In the genomic region with DNA sequence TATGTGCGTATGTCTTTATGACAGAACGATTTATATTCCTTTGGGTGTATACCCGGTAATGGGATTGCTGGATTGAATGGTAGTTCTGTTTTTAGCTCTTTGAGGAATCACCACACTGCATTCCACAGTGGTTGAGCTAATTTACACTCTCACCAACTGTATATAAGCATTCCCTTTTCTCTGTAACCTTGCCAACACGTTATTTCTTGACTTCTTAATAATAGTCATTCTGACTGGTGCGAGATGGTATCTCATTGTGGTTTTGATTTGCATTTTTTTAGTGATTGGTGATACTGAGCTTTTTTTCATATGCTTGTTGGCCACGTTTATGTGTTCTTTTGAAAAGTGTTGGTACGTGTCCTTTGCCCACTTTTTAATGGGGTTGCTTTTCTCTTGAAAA, we compare ENCODE assay signal across 1 cellular context.
TF ChIP-seq lines count a peak whose summit lies in the region.

No MANE protein-coding gene starts in this region.

TF ChIP-seq in K562, 482 proteins besides CTCF, POLR2A, EP300 and RAD21:
- peak; percentile 31; the same call in 1 of the 2 replicates for TF ChIP-seq RFX1 (IDR thresholded peaks at IDR 0.05)
- TF ChIP-seq, protein P1, sequence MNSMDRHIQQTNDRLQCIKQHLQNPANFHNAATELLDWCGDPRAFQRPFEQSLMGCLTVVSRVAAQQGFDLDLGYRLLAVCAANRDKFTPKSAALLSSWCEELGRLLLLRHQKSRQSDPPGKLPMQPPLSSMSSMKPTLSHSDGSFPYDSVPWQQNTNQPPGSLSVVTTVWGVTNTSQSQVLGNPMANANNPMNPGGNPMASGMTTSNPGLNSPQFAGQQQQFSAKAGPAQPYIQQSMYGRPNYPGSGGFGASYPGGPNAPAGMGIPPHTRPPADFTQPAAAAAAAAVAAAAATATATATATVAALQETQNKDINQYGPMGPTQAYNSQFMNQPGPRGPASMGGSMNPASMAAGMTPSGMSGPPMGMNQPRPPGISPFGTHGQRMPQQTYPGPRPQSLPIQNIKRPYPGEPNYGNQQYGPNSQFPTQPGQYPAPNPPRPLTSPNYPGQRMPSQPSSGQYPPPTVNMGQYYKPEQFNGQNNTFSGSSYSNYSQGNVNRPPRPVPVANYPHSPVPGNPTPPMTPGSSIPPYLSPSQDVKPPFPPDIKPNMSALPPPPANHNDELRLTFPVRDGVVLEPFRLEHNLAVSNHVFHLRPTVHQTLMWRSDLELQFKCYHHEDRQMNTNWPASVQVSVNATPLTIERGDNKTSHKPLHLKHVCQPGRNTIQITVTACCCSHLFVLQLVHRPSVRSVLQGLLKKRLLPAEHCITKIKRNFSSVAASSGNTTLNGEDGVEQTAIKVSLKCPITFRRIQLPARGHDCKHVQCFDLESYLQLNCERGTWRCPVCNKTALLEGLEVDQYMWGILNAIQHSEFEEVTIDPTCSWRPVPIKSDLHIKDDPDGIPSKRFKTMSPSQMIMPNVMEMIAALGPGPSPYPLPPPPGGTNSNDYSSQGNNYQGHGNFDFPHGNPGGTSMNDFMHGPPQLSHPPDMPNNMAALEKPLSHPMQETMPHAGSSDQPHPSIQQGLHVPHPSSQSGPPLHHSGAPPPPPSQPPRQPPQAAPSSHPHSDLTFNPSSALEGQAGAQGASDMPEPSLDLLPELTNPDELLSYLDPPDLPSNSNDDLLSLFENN (IDR thresholded peaks at IDR 0.05; ENCODE audit: low read depth in 2 of 2, low read length in 2 of 2): no peak
